In the genomic region with DNA sequence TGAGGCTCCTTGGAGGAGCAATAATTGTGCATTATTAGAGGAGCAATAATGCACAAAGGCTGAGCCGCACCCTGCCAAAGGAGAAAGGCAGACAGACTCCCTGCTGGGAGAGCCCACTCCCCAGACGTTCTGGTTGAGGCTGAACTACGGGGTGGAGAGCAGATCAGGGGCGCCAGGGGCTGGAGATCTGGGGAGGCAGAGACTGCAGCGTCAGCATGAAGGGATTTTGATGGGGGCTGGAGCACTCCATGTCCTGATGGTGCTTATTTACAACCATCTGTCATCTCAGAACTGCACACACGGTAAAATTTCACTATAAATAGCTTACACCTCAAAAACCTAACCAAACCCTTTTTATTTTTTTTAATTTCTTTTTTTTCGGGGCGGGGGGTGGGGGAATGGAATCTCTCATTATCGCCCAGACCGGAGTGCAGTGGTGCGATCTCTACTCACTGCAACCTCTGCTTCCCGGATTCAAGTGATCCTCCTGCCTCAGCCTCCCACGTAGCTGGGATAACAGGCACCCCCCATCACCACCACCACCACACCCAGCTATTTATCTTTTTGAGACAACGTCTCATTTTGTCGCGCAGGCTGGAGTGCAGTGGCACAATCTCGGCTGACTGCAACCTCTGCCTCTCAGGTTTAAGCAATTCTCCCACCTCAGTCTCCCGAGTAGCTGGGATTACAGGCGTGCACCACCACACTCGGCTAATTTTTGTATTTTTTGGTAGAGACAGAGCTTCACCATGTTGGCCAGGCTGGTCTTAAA, we compare ENCODE assay signal across 17 cellular contexts. TPM values are rescaled to one million over a fixed set of nuclear protein-coding genes. Genes with fewer than 3 reads are reported as not detected.
DNase-seq lines count a peak whose midpoint lies in the region; ATAC-seq, FAIRE-seq and TF ChIP-seq lines count a peak whose summit lies in the region.
"Had no signal": no experiment of that assay in that cellular context is flagged by ENCODE, and none has a peak within 500 bp of the region (broad histone marks: within the 10 kb centered on the region; RNA-seq: fewer than 3 reads in every experiment).

No MANE protein-coding gene starts in this region.

- H3K36me3 ChIP-seq in HepG2 (replicated peaks in 1 of 2; ENCODE audit: control insufficient read depth in 1 of 2, insufficient read depth in 2 of 2, low read length in 2 of 2): peaks cover 8 to 28% of the 10 kb centered on the region in 2 experiments; a peak in 3 of 5 replicates
- H3K36me3 ChIP-seq in right lobe of liver: no peaks in the 10 kb centered on the region
- H3K36me3 ChIP-seq in prostate gland: no peaks in the 10 kb centered on the region

- BruUV-seq in HepG2 (replicated peaks; lab: Mats Ljungman, UMichigan): no TSS peak

- H2AFZ ChIP-seq in HepG2 (ENCODE audit: low read length): no peak overlapping the region

- H3K4me3 Mint-ChIP-seq in type B pancreatic cell: no peak overlapping the region
- H3K4me3 Mint-ChIP-seq: HFFc6 had no signal

- CTCF ChIA-PET in HepG2 (lab: Yijun Ruan, JAX; ENCODE audit: low intra/inter-chr PET ratio, low total read pairs): no interaction called here

- H3K4me2 ChIP-seq in HepG2 (ENCODE audit: low read depth, low read length): no peak overlapping the region

- H3K36me3 Mint-ChIP-seq in type B pancreatic cell: no peaks in the 10 kb centered on the region
- H3K36me3 Mint-ChIP-seq: CD4-positive, CD25-positive, alpha-beta regulatory T cell had no signal

- H3K4me3 ChIP-seq in HepG2 (replicated peaks in 1 of 3; ENCODE audit: insufficient read depth in 1 of 3, low read depth in 2 of 3, low read length in 3 of 3): no peak overlapping the region
- H3K4me3 ChIP-seq in right lobe of liver: no peak overlapping the region
- H3K4me3 ChIP-seq in prostate gland: no peak overlapping the region

- TF ChIP-seq POLR2A in HepG2 (IDR thresholded peaks at IDR 0.05; ENCODE audit: insufficient read depth in 1 of 2, low read depth in 2 of 2, low read length in 2 of 2) (no peak; a peak in 1 of 4 replicates), right lobe of liver (IDR thresholded peaks at IDR 0.05) (no peak), prostate gland (IDR thresholded peaks at IDR 0.05) (no peak)

- in situ Hi-C loops in HepG2 (cut with HindIII; ENCODE audit: extremely low pct_ligation_motif_present, low pct_unique_long_range_greater_than_20kb): no loop called here

- no peak for FAIRE-seq in HepG2 (lab: Jason Lieb, UNC)
- FAIRE-seq: D721Med had no signal

- TF ChIP-seq EP300 in HepG2 (IDR thresholded peaks at IDR 0.05; ENCODE audit: low read depth in 2 of 2, low read length in 2 of 2): no peak
- no peak for TF ChIP-seq EP300 in HepG2 (CRISPR knock-in tag; IDR thresholded peaks at IDR 0.05; ENCODE audit: borderline replicate concordance)

- no peaks in the 10 kb centered on the region for H3K27me3 Mint-ChIP-seq in type B pancreatic cell
- H3K27me3 Mint-ChIP-seq: CD4-positive, CD25-positive, alpha-beta regulatory T cell had no signal

- no peak for TF ChIP-seq CTCF in HepG2 (CRISPR knock-in tag; IDR thresholded peaks at IDR 0.05)
- TF ChIP-seq CTCF in right lobe of liver (IDR thresholded peaks at IDR 0.05): no peak
- no peak for TF ChIP-seq CTCF in type B pancreatic cell (conservative IDR thresholded peaks at IDR 0.05)
- TF ChIP-seq CTCF in prostate gland (IDR thresholded peaks at IDR 0.05): no peak

- H3K27me3 ChIP-seq in HepG2 (ENCODE audit: control insufficient read depth in 1 of 2, insufficient read depth in 2 of 2, low read length in 2 of 2): no peaks in the 10 kb centered on the region; a peak in 1 of 5 replicates
- no peaks in the 10 kb centered on the region for H3K27me3 ChIP-seq in right lobe of liver
- no peaks in the 10 kb centered on the region for H3K27me3 ChIP-seq in prostate gland (replicated peaks; ENCODE audit: insufficient read depth)

- peaks cover 18% of the 10 kb centered on the region for H3K79me2 ChIP-seq in HepG2 (ENCODE audit: insufficient read depth, low read length)

- H3K9me3 ChIP-seq in HepG2 (ENCODE audit: low read length) (no peaks in the 10 kb centered on the region), right lobe of liver (no peaks in the 10 kb centered on the region), prostate gland (no peaks in the 10 kb centered on the region)

- intact Hi-C loops in HepG2 (cut with micrococcal nuclease; ENCODE audit: unreplicated experiment): no loop called here
- intact Hi-C loops in right lobe of liver (cut with DNase I): loop anchor here (10.0 kb wide), 1 partner anchor 53 kb away; no protein-coding TSS in a partner anchor
- intact Hi-C loops in prostate gland (cut with DNase I): no loop called here

- POLR2A ChIA-PET in HepG2 (lab: Yijun Ruan, JAX): interaction anchor here (1.1 to 1.7 kb wide), 3 partner anchors 61 to 72 kb away, joined by 4 to 19 read pairs (median 8); partner anchors contain the start of gene FBXO31

- TF ChIP-seq RAD21 in HepG2 (CRISPR knock-in tag; IDR thresholded peaks at IDR 0.05): no peak

- H3K9ac ChIP-seq in HepG2 (ENCODE audit: insufficient read depth, low read depth, low read length): no peak overlapping the region

- peaks cover 5% of the 10 kb centered on the region for H3K4me1 Mint-ChIP-seq in type B pancreatic cell (ENCODE audit: unreplicated experiment)

- H4K20me1 ChIP-seq in HepG2 (ENCODE audit: insufficient read depth, low read length): peaks cover 33% of the 10 kb centered on the region

- DNase-seq in HepG2 (ENCODE audit: low spot score) (no peak), right lobe of liver (no peak), NCI-H82 treated with DMSO at 0.1 percent for 48 hours (lab: John Stamatoyannopoulos, UW; ENCODE audit: unreplicated experiment) (peak; percentile 8), cerebellum (ENCODE audit: low spot score) (peak; percentile 82), type B pancreatic cell (ENCODE audit: extremely low spot score, unreplicated experiment) (no peak), globus pallidus (ENCODE audit: low spot score) (no peak), NCI-H2196 treated with DMSO at 0.1 percent for 48 hours (lab: John Stamatoyannopoulos, UW; ENCODE audit: unreplicated experiment) (no peak), prostate gland (ENCODE audit: low spot score) (no peak)
- DNase-seq: AML-193; CD4-positive, CD25-positive, alpha-beta regulatory T cell; HFFc6; MM.1S; NCI-H1105; NCI-H2029 treated with DMSO at 0.1 percent for 48 hours; NCI-H2227 treated with DMSO at 0.1 percent for 48 hours; NCI-H526 treated with DMSO at 0.1 percent for 48 hours had no signal

- H3K4me1 ChIP-seq in HepG2 (ENCODE audit: insufficient read depth, low read length): peaks cover 20% of the 10 kb centered on the region
- H3K4me1 ChIP-seq in right lobe of liver: peaks cover 0 to 11% (median 0%) of the 10 kb centered on the region in 4 donors
- H3K4me1 ChIP-seq in prostate gland (replicated peaks): peaks cover 6% of the 10 kb centered on the region

- ATAC-seq in HepG2 (no peak), right lobe of liver (no peak)

- peak overlapping the region; percentile 68 for H3K27ac Mint-ChIP-seq in type B pancreatic cell
- H3K27ac Mint-ChIP-seq: HFFc6 had no signal

- 95% methylated on average over 20 of the region's 20 CpGs for WGBS in HepG2 (ENCODE audit: low lambda C conversion rate)
- WGBS in right lobe of liver (ENCODE audit: insufficient coverage, low coverage, low lambda C conversion rate, missing lambda C conversion rate): 82% methylated on average over 20 of the region's 20 CpGs
- WGBS in prostate gland: 82% methylated on average over 20 of the region's 20 CpGs

- H3K9me3 Mint-ChIP-seq in type B pancreatic cell: no peaks in the 10 kb centered on the region
- H3K9me3 Mint-ChIP-seq: CD4-positive, CD25-positive, alpha-beta regulatory T cell; HFFc6 had no signal

- H3K27ac ChIP-seq in HepG2 (ENCODE audit: extremely low read length, insufficient read depth, low read length) (no peak overlapping the region), right lobe of liver (no peak overlapping the region), prostate gland (no peak overlapping the region)

TF ChIP-seq in HepG2, 621 proteins besides CTCF, POLR2A, EP300 and RAD21:
- TF ChIP-seq MAFF (IDR thresholded peaks at IDR 0.05; ENCODE audit: low read depth, low read length) (peak; percentile 47; the same call in 1 of the 2 replicates), POLR2AphosphoS2 (IDR thresholded peaks at IDR 0.05; ENCODE audit: low read depth, low read length) (no peak), RBM22 (optimal IDR thresholded peaks at IDR 0.05; ENCODE audit: low read length) (peak; percentile 1), POLR2G (IDR thresholded peaks at IDR 0.05; ENCODE audit: low read depth, low read length) (peak; percentile 52; the same call in 1 of the 2 replicates), MAFK (conservative IDR thresholded peaks at IDR 0.05 in 1 of 2, IDR thresholded peaks at IDR 0.05 in 1 of 2; ENCODE audit: low read length in 2 of 2) (peak in 1 of 2 experiments; percentile 63; a peak in 2 of 4 replicates), ZBTB38 (CRISPR knock-in tag; IDR thresholded peaks at IDR 0.05) (peak; percentile 33; the same call in 1 of the 2 replicates)
TF ChIP-seq in HepG2: peak in this region for 5.

RNA-seq across cellular contexts. Expression of gene C16orf95, which starts 4.3 kb away (rescaled TPM):
- total RNA-seq in HepG2 (2016; rRNA removed; fragmentation: Illumina TruSeq; extraction: Trizol): 7.2 and 8.6 TPM in 2 replicates
- 20.8 and 21.6 TPM in 2 replicates for total RNA-seq in HepG2 (2016; cell fraction: cytosol; rRNA removed; fragmentation: Illumina TruSeq; extraction: Trizol; ENCODE audit: low read depth)
- 6.9 and 8.1 TPM in 2 replicates for total RNA-seq in HepG2 (2016; cell fraction: insoluble cytoplasmic fraction; rRNA removed; fragmentation: Illumina TruSeq; extraction: Trizol)
- total RNA-seq in HepG2 (2016; cell fraction: membrane; rRNA removed; fragmentation: Illumina TruSeq; extraction: Trizol): 15.4 and 16.2 TPM in 2 replicates
- 6.3 TPM in 2 replicates for total RNA-seq in HepG2 (2016; cell fraction: nucleus; rRNA removed; fragmentation: Illumina TruSeq; extraction: Trizol)
- 2.0 and 2.8 TPM in 2 replicates for polyA plus RNA-seq in HepG2 (2011; rRNA removed)
- 1.3 and 3.1 TPM in 2 replicates for polyA plus RNA-seq in HepG2 (2011; cell fraction: cytosol; rRNA removed)
- 4.1 and 5.0 TPM in 2 replicates for polyA plus RNA-seq in HepG2 (2011; cell fraction: nucleus; rRNA removed)
- polyA plus RNA-seq in HepG2 (2012): 3.8 and 4.5 TPM in 2 replicates
- polyA plus RNA-seq in HepG2 (2016; cell fraction: cytosol; fragmentation: Illumina TruSeq; extraction: Trizol; ENCODE audit: low read depth): 14.5 and 18.3 TPM in 2 replicates
- 6.1 and 7.7 TPM in 2 replicates for polyA plus RNA-seq in HepG2 (2016; cell fraction: insoluble cytoplasmic fraction; fragmentation: Illumina TruSeq; extraction: Trizol; ENCODE audit: low read depth)
- polyA plus RNA-seq in HepG2 (2016; cell fraction: membrane; fragmentation: Illumina TruSeq; extraction: Trizol; ENCODE audit: low read depth): 13.5 and 16.8 TPM in 2 replicates
- polyA plus RNA-seq in HepG2 (2016; cell fraction: nucleus; fragmentation: Illumina TruSeq; extraction: Trizol; ENCODE audit: insufficient read depth, low read depth): 7.1 and 7.6 TPM in 2 replicates
- 2.1 and 2.6 TPM in 2 replicates for polyA minus RNA-seq in HepG2 (2011; rRNA and poly(A)+ RNA removed; ENCODE audit: low replicate concordance)
- 0.79 and 1.4 TPM in 2 replicates for polyA minus RNA-seq in HepG2 (2011; cell fraction: cytosol; rRNA and poly(A)+ RNA removed)
- polyA minus RNA-seq in HepG2 (2011; cell fraction: nucleus; rRNA and poly(A)+ RNA removed): 3.7 and 5.0 TPM in 2 replicates
- total RNA-seq in right lobe of liver: 1 to 10 TPM; 1.7 to 5.5 (median 3.9) TPM
- total RNA-seq in cerebellum: 4.4 TPM
- 3.0 and 6.3 TPM in 2 replicates for total RNA-seq in type B pancreatic cell (ENCODE audit: low replicate concordance)
- total RNA-seq in prostate gland: 1 to 10 TPM in 1 of 2 donors, under 1 TPM in 1; 0.91 to 8.0 TPM

Comparison
In these comparisons a context has a peak if more than half of its experiments do, and no peak if none do; other contexts are left out.
1. intact Hi-C loops: an anchor here in right lobe of liver (10.0 kb wide); none called in HepG2 and prostate gland.
2. DNase-seq: peak in NCI-H82 treated with DMSO at 0.1 percent for 48 hours (single experiment) and cerebellum (single experiment); none in HepG2 (single experiment), right lobe of liver (0 of 3), type B pancreatic cell (single experiment), globus pallidus (single experiment), NCI-H2196 treated with DMSO at 0.1 percent for 48 hours (single experiment) and prostate gland (single experiment).